In genomic region chr9:128077847-128078503, GRCh38 we compare ENCODE assay signal across 10 cellular contexts. TPM values are rescaled to one million over a fixed set of nuclear protein-coding genes. Genes with fewer than 3 reads are reported as not detected.
DNase-seq lines count a peak whose midpoint lies in the region; ATAC-seq and TF ChIP-seq lines count a peak whose summit lies in the region.
"Had no signal": no experiment of that assay in that cellular context is flagged by ENCODE, and none has a peak within 500 bp of the region (broad histone marks: within the 10 kb centered on the region; RNA-seq: fewer than 3 reads in every experiment).

No MANE protein-coding gene starts in this region.

- peak overlapping the region; percentile 37 for H3K27ac Mint-ChIP-seq in stimulated activated naive B cell treated with anti-CD40 and anti-IgM and Interleukin-4, amounts not matched to agents 10 μg/mL and 1 μg/mL and 100 μg/mL, for 72 hours

- TF ChIP-seq POLR2A in esophagus squamous epithelium (IDR thresholded peaks at IDR 0.05): no peak

- H3K9ac ChIP-seq in SK-N-MC (ENCODE audit: insufficient read length): no peak overlapping the region

- peak; percentile 51 to 52 for ATAC-seq in stimulated activated naive B cell treated with anti-CD40 and anti-IgM and Interleukin-4, amounts not matched to agents 10 μg/mL and 1 μg/mL and 100 μg/mL, for 72 hours (replicated peaks)
- ATAC-seq in GM21423 (IDR thresholded peaks at IDR 0.05; ENCODE audit: unreplicated experiment): no peak
- no peak for ATAC-seq in HG03342 (IDR thresholded peaks at IDR 0.05; ENCODE audit: unreplicated experiment)
- no peak for ATAC-seq in esophagus mucosa

- peak overlapping the region in 1 of 2 donors; percentile 25 for H3K4me3 Mint-ChIP-seq in stimulated activated naive B cell treated with anti-CD40 and anti-IgM and Interleukin-4, amounts not matched to agents 10 μg/mL and 1 μg/mL and 100 μg/mL, for 72 hours

- H3K9me3 ChIP-seq in SK-N-MC (ENCODE audit: low read depth, low read length): no peaks in the 10 kb centered on the region
- no peaks in the 10 kb centered on the region for H3K9me3 ChIP-seq in esophagus squamous epithelium

- H3K36me3 ChIP-seq in SK-N-MC (ENCODE audit: insufficient read depth, low read length) (peaks cover 6% of the 10 kb centered on the region; the same call in 1 of the 2 replicates), esophagus squamous epithelium (no peaks in the 10 kb centered on the region)

- H3K27me3 Mint-ChIP-seq in stimulated activated naive B cell treated with anti-CD40 and anti-IgM and Interleukin-4, amounts not matched to agents 10 μg/mL and 1 μg/mL and 100 μg/mL, for 72 hours: no peaks in the 10 kb centered on the region

- intact Hi-C loops in esophagus squamous epithelium (cut with DNase I): no loop called here

- H3K27ac ChIP-seq in SK-N-MC (0 out of 2 replicates have a peak overlapping the region, but pooled peaks have one; percentile 53), esophagus squamous epithelium (peak overlapping the region; percentile 54 to 85 (median 68))

- peaks cover 25 to 47% of the 10 kb centered on the region in 2 donors for H3K36me3 Mint-ChIP-seq in stimulated activated naive B cell treated with anti-CD40 and anti-IgM and Interleukin-4, amounts not matched to agents 10 μg/mL and 1 μg/mL and 100 μg/mL, for 72 hours

- H3K4me3 ChIP-seq in SK-N-MC: no peak overlapping the region
- no peak overlapping the region for H3K4me3 ChIP-seq in esophagus squamous epithelium
- H3K4me3 ChIP-seq: lung had no signal

- no peak for TF ChIP-seq CTCF in esophagus squamous epithelium (IDR thresholded peaks at IDR 0.05)

- WGBS in esophagus squamous epithelium, 2 donors: 90 to 93% methylated on average over 4 to 7 of the region's 7 CpGs

- H3K4me1 ChIP-seq in esophagus squamous epithelium: peaks cover 56 to 89% (median 58%) of the 10 kb centered on the region in 3 donors

- H3K27me3 ChIP-seq in esophagus squamous epithelium: no peaks in the 10 kb centered on the region

- no peaks in the 10 kb centered on the region for H3K9me3 Mint-ChIP-seq in stimulated activated naive B cell treated with anti-CD40 and anti-IgM and Interleukin-4, amounts not matched to agents 10 μg/mL and 1 μg/mL and 100 μg/mL, for 72 hours

- H3K4me1 Mint-ChIP-seq in stimulated activated naive B cell treated with anti-CD40 and anti-IgM and Interleukin-4, amounts not matched to agents 10 μg/mL and 1 μg/mL and 100 μg/mL, for 72 hours: peaks cover 44 to 73% of the 10 kb centered on the region in 2 donors

- peak in 54 of 76 experiments; percentile 14 to 92 (median 70) for DNase-seq in HUDEP-2 (lab: John Stamatoyannopoulos, UW; ENCODE audit: unreplicated experiment in 76 of 76)
- DNase-seq in SK-N-MC (ENCODE audit: low read depth, low spot score): no peak
- no peak for DNase-seq in esophagus squamous epithelium (lab: John Stamatoyannopoulos, UW)
- no peak for DNase-seq in stimulated activated naive B cell treated with anti-CD40 and anti-IgM and Interleukin-4, amounts not matched to agents 10 μg/mL and 1 μg/mL and 100 μg/mL, for 72 hours
- DNase-seq: NCI-H1694; stimulated activated CD4-positive, alpha-beta T cell treated with anti-CD3 and anti-CD28 coated beads, Interleukin-2, amount 100 ng/mL, for 48 hours had no signal

RNA-seq across cellular contexts. Expression of gene SLC25A25, which starts 9.9 kb away (rescaled TPM):
- total RNA-seq in esophagus squamous epithelium (10 to 100 TPM; 15.8 to 37.9 (median 24.1) TPM), esophagus mucosa (15.2 TPM)

RNA-seq across cellular contexts. Expression of gene NAIF1, which starts 10.9 kb away (rescaled TPM):
- total RNA-seq in esophagus squamous epithelium (1 to 10 TPM; 6.3 to 8.8 (median 7.8) TPM), esophagus mucosa (7.1 TPM)

RNA-seq across cellular contexts. Expression of gene PTGES2, which starts 49.6 kb away (rescaled TPM):
- total RNA-seq in esophagus squamous epithelium (100 to 1,000 TPM in 1 of 4 donors, 10 to 100 TPM in 3; 54.2 to 118 (median 83.0) TPM), esophagus mucosa (52.0 TPM)

Comparison
In these comparisons a context has a peak if more than half of its experiments do, and no peak if none do; other contexts are left out.
1. DNase-seq: peak in HUDEP-2 (54 of 76); none in SK-N-MC (single experiment), esophagus squamous epithelium (single experiment) and stimulated activated naive B cell treated with anti-CD40 and anti-IgM and Interleukin-4, amounts not matched to agents 10 μg/mL and 1 μg/mL and 100 μg/mL, for 72 hours (single experiment).
2. ATAC-seq: peak in stimulated activated naive B cell treated with anti-CD40 and anti-IgM and Interleukin-4, amounts not matched to agents 10 μg/mL and 1 μg/mL and 100 μg/mL, for 72 hours (2 of 2); none in GM21423 (single experiment), HG03342 (single experiment) and esophagus mucosa (single experiment).